In the genomic region with DNA sequence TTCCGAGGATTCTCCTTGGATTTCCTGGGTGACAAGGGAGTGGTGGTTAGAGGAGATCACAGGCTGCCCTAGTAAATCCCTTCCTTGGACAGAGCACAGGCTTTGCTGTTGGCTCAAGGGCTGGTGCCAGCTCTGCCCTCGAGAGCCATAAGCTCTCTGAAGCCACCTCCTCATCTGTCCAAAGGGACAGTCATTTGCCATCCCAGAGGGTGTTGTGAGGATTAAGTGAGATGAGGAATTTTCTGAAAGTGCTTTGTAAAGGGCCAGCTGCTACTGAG, we compare ENCODE assay signal across 23 cellular contexts. TPM values are rescaled to one million over a fixed set of nuclear protein-coding genes. Genes with fewer than 3 reads are reported as not detected.
DNase-seq lines count a peak whose midpoint lies in the region; ATAC-seq and TF ChIP-seq lines count a peak whose summit lies in the region.
"Had no signal": no experiment of that assay in that cellular context is flagged by ENCODE, and none has a peak within 500 bp of the region (broad histone marks: within the 10 kb centered on the region; RNA-seq: fewer than 3 reads in every experiment).

No MANE protein-coding gene starts in this region.

- H3K9me3 Mint-ChIP-seq in activated CD8-positive, alpha-beta memory T cell treated with anti-CD3 and anti-CD28 coated beads, Interleukin-2, amount 10 ng/mL, durations not matched to agents 7 days and 5 days (ENCODE audit: low read depth), result no peaks in the 10 kb centered on the region
- H3K9me3 Mint-ChIP-seq in memory B cell, result no peaks in the 10 kb centered on the region
- H3K9me3 Mint-ChIP-seq: activated naive CD4-positive, alpha-beta T cell treated with anti-CD3 and anti-CD28 coated beads, Interleukin-2, amount 10 ng/mL, durations not matched to agents 7 days and 5 days; activated T-cell treated with anti-CD3 and anti-CD28 coated beads, Interleukin-2, amount 50 U/mL, for 24 hours; mesothelial cell of epicardium had no signal

- no peak for ATAC-seq in activated CD8-positive, alpha-beta memory T cell treated with anti-CD3 and anti-CD28 coated beads, Interleukin-2, amount 10 ng/mL, durations not matched to agents 7 days and 5 days
- no peak for ATAC-seq in RWPE2 (ENCODE audit: low read depth)
- no peak for ATAC-seq in memory B cell (ENCODE audit: low read depth)
- ATAC-seq in GM18498 (IDR thresholded peaks at IDR 0.05; ENCODE audit: unreplicated experiment), result no peak
- no peak for ATAC-seq in Right ventricle myocardium superior (ENCODE audit: poor library complexity)
- ATAC-seq: left cardiac atrium had no signal

- H3K4me3 Mint-ChIP-seq in activated CD8-positive, alpha-beta memory T cell treated with anti-CD3 and anti-CD28 coated beads, Interleukin-2, amount 10 ng/mL, durations not matched to agents 7 days and 5 days, result no peak overlapping the region
- H3K4me3 Mint-ChIP-seq in memory B cell, result no peak overlapping the region
- H3K4me3 Mint-ChIP-seq: activated naive CD4-positive, alpha-beta T cell treated with anti-CD3 and anti-CD28 coated beads, Interleukin-2, amount 10 ng/mL, durations not matched to agents 7 days and 5 days; activated T-cell treated with anti-CD3 and anti-CD28 coated beads, Interleukin-2, amount 50 U/mL, for 24 hours; mesothelial cell of epicardium had no signal

- DNase-seq in activated CD8-positive, alpha-beta memory T cell treated with anti-CD3 and anti-CD28 coated beads, Interleukin-2, amount 10 ng/mL, durations not matched to agents 7 days and 5 days, result no peak
- no peak for DNase-seq in activated CD8-positive, alpha-beta memory T cell treated with anti-CD3 and anti-CD28 coated beads, Interleukin-2, amount 50 U/mL, for 4 hours
- DNase-seq in RWPE2 (ENCODE audit: low spot score) (no peak), memory B cell (ENCODE audit: low spot score in 2 of 2) (no peak), HT-29 (ENCODE audit: low spot score) (no peak), Right ventricle myocardium superior (no peak)
- DNase-seq: activated CD4-positive, alpha-beta T cell treated with anti-CD3 and anti-CD28 coated beads, Interleukin-2, amount 50 U/mL, for 48 hours; activated T-cell treated with anti-CD3 and anti-CD28 coated beads, Interleukin-2, amount 50 U/mL, for 24 hours; C1 segment of cervical spinal cord; DMS 273 treated with DMSO at 0.1 percent for 48 hours; effector CD8-positive, alpha-beta T cell; NCI-H1694; NCI-H774; uterus; WERI-Rb-1 had no signal

- H3K4me1 ChIP-seq in RWPE2 (ENCODE audit: insufficient read depth, poor library complexity, severe bottlenecking), result peaks cover 34% of the 10 kb centered on the region
- peaks cover 11 to 69% (median 58%) of the 10 kb centered on the region in 5 donors for H3K4me1 ChIP-seq in subcutaneous abdominal adipose tissue (ENCODE audit: control insufficient read depth in 5 of 5, insufficient read depth in 5 of 5, low read length in 5 of 5)

- H3K27me3 Mint-ChIP-seq in activated CD8-positive, alpha-beta memory T cell treated with anti-CD3 and anti-CD28 coated beads, Interleukin-2, amount 10 ng/mL, durations not matched to agents 7 days and 5 days, result no peaks in the 10 kb centered on the region
- no peaks in the 10 kb centered on the region for H3K27me3 Mint-ChIP-seq in memory B cell
- H3K27me3 Mint-ChIP-seq: activated naive CD4-positive, alpha-beta T cell treated with anti-CD3 and anti-CD28 coated beads, Interleukin-2, amount 10 ng/mL, durations not matched to agents 7 days and 5 days; activated T-cell treated with anti-CD3 and anti-CD28 coated beads, Interleukin-2, amount 50 U/mL, for 24 hours had no signal

- peaks cover 50% of the 10 kb centered on the region for H3K36me3 Mint-ChIP-seq in activated CD8-positive, alpha-beta memory T cell treated with anti-CD3 and anti-CD28 coated beads, Interleukin-2, amount 10 ng/mL, durations not matched to agents 7 days and 5 days
- peaks cover 33% of the 10 kb centered on the region for H3K36me3 Mint-ChIP-seq in memory B cell

- H3K9ac ChIP-seq in subcutaneous abdominal adipose tissue (ENCODE audit: low read length in 5 of 5), result no peak overlapping the region

- intact Hi-C loops in Right ventricle myocardium superior (cut with DNase I), result no loop called here

- CTCF ChIA-PET in activated CD8-positive, alpha-beta memory T cell treated with anti-CD3 and anti-CD28 coated beads, Interleukin-2, amount 10 ng/mL, durations not matched to agents 7 days and 5 days (lab: Charles Lee), result interaction anchor here (7.2 kb wide), 1 partner anchor 17 kb away, joined by 51 read pairs; no protein-coding TSS in a partner anchor

- H3K36me3 ChIP-seq in RWPE2 (ENCODE audit: low read depth) (peaks cover 62% of the 10 kb centered on the region), subcutaneous abdominal adipose tissue (ENCODE audit: control insufficient read depth in 5 of 5, insufficient read depth in 5 of 5, low read length in 5 of 5) (peaks cover 4 to 56% (median 43%) of the 10 kb centered on the region in 5 donors)
- H3K36me3 ChIP-seq: uterus had no signal

- H3K4me3 ChIP-seq in RWPE2 (ENCODE audit: severe bottlenecking) (no peak overlapping the region), subcutaneous abdominal adipose tissue (ENCODE audit: low read depth in 1 of 5, low read length in 5 of 5) (no peak overlapping the region)
- H3K4me3 ChIP-seq: suprapubic skin, uterus had no signal

- H3K27ac Mint-ChIP-seq in activated CD8-positive, alpha-beta memory T cell treated with anti-CD3 and anti-CD28 coated beads, Interleukin-2, amount 10 ng/mL, durations not matched to agents 7 days and 5 days, result peak overlapping the region; percentile 26
- peak overlapping the region; percentile 100 for H3K27ac Mint-ChIP-seq in memory B cell
- H3K27ac Mint-ChIP-seq: mesothelial cell of epicardium had no signal

- H3K27ac ChIP-seq in RWPE2 (ENCODE audit: poor library complexity, severe bottlenecking) (peak overlapping the region; percentile 94), subcutaneous abdominal adipose tissue (ENCODE audit: low read depth, low read length) (peak overlapping the region; percentile 11)
- H3K27ac ChIP-seq: suprapubic skin, uterus, WERI-Rb-1 had no signal

- no peaks in the 10 kb centered on the region for H3K27me3 ChIP-seq in RWPE2 (ENCODE audit: insufficient read depth, poor library complexity, severe bottlenecking)
- no peaks in the 10 kb centered on the region for H3K27me3 ChIP-seq in subcutaneous abdominal adipose tissue (ENCODE audit: control insufficient read depth in 5 of 5, insufficient read depth in 4 of 5, low read length in 5 of 5)
- H3K27me3 ChIP-seq: suprapubic skin, uterus had no signal

- no peak for TF ChIP-seq CTCF in RWPE2 (IDR thresholded peaks at IDR 0.05; ENCODE audit: poor library complexity, severe bottlenecking)

- peaks cover 60% of the 10 kb centered on the region for H3K4me1 Mint-ChIP-seq in activated CD8-positive, alpha-beta memory T cell treated with anti-CD3 and anti-CD28 coated beads, Interleukin-2, amount 10 ng/mL, durations not matched to agents 7 days and 5 days
- H3K4me1 Mint-ChIP-seq in memory B cell, result peaks cover 55% of the 10 kb centered on the region

- H3K9me3 ChIP-seq in RWPE2 (ENCODE audit: severe bottlenecking) (no peaks in the 10 kb centered on the region), subcutaneous abdominal adipose tissue (ENCODE audit: control insufficient read depth in 5 of 5, low read length in 5 of 5) (no peaks in the 10 kb centered on the region)
- H3K9me3 ChIP-seq: suprapubic skin, uterus had no signal

RNA-seq across cellular contexts. Expression of gene TAGLN2, which starts 6.5 kb away (rescaled TPM):
- 100 to 1,000 TPM; 479 to 513 TPM for total RNA-seq in activated CD8-positive, alpha-beta memory T cell treated with anti-CD3 and anti-CD28 coated beads, Interleukin-2, amount 10 ng/mL, durations not matched to agents 7 days and 5 days
- 778 and 828 TPM in 2 replicates for total RNA-seq in HT-29 (2014; rRNA removed; shearing (Covaris generic))
- total RNA-seq in Right ventricle myocardium superior, result 116 TPM

RNA-seq across cellular contexts. Expression of gene CFAP45, which starts 18.9 kb away (rescaled TPM):
- 1 to 10 TPM; 1.3 to 1.6 TPM for total RNA-seq in activated CD8-positive, alpha-beta memory T cell treated with anti-CD3 and anti-CD28 coated beads, Interleukin-2, amount 10 ng/mL, durations not matched to agents 7 days and 5 days
- total RNA-seq in HT-29 (2014; rRNA removed; shearing (Covaris generic)), result 0.76 TPM in 1 of 2 replicates, not detected in the other
- 1.2 TPM for total RNA-seq in Right ventricle myocardium superior
- total RNA-seq: G401 had no signal

RNA-seq across cellular contexts. Expression of gene IGSF9, which starts 26.6 kb away (rescaled TPM):
- total RNA-seq in activated CD8-positive, alpha-beta memory T cell treated with anti-CD3 and anti-CD28 coated beads, Interleukin-2, amount 10 ng/mL, durations not matched to agents 7 days and 5 days, result not detected
- 5.9 and 6.5 TPM in 2 replicates for total RNA-seq in HT-29 (2014; rRNA removed; shearing (Covaris generic))
- 0.30 TPM for total RNA-seq in Right ventricle myocardium superior
- total RNA-seq: G401 had no signal

RNA-seq across cellular contexts. Expression of gene SLAMF9, which starts 35.2 kb away (rescaled TPM):
- total RNA-seq in activated CD8-positive, alpha-beta memory T cell treated with anti-CD3 and anti-CD28 coated beads, Interleukin-2, amount 10 ng/mL, durations not matched to agents 7 days and 5 days, result not detected
- total RNA-seq in HT-29 (2014; rRNA removed; shearing (Covaris generic)), result not detected in 2 replicates
- not detected for total RNA-seq in Right ventricle myocardium superior
- total RNA-seq: G401; mesothelial cell of epicardium; suprapubic skin; T-helper 2 cell treated with Interferon-gamma antibody and Interleukin-4, amounts not matched to agents 100 ng/mL and 5 ng/mL, for 36 hours; uterus had no signal

RNA-seq across cellular contexts. Expression of gene VSIG8, which starts 56.4 kb away (rescaled TPM):
- not detected for total RNA-seq in activated CD8-positive, alpha-beta memory T cell treated with anti-CD3 and anti-CD28 coated beads, Interleukin-2, amount 10 ng/mL, durations not matched to agents 7 days and 5 days
- 0.13 and 0.44 TPM in 2 replicates for total RNA-seq in HT-29 (2014; rRNA removed; shearing (Covaris generic))
- not detected for total RNA-seq in Right ventricle myocardium superior
- total RNA-seq: G401; left cardiac atrium; mesothelial cell of epicardium; T-helper 2 cell treated with Interferon-gamma antibody and Interleukin-4, amounts not matched to agents 100 ng/mL and 5 ng/mL, for 36 hours had no signal
